In genomic region chr18:49001587-49001986, GRCh38 we compare ENCODE assay signal across 26 cellular contexts. TPM values are rescaled to one million over a fixed set of nuclear protein-coding genes. Genes with fewer than 3 reads are reported as not detected.
DNase-seq lines count a peak whose midpoint lies in the region; ATAC-seq, FAIRE-seq and TF ChIP-seq lines count a peak whose summit lies in the region.
"Had no signal": no experiment of that assay in that cellular context is flagged by ENCODE, and none has a peak within 500 bp of the region (broad histone marks: within the 10 kb centered on the region; RNA-seq: fewer than 3 reads in every experiment).

No MANE protein-coding gene starts in this region.

- no peak for TF ChIP-seq POLR2A in K562 (conservative IDR thresholded peaks at IDR 0.05)

- no peaks in the 10 kb centered on the region; a peak in 2 of 5 replicates for H3K9me3 Mint-ChIP-seq in H9
- H3K9me3 Mint-ChIP-seq: CD4-positive, alpha-beta T cell; HFFc6 had no signal

- no peak overlapping the region for H3K4me3 Mint-ChIP-seq in H9
- H3K4me3 Mint-ChIP-seq: CD4-positive, alpha-beta T cell; HFFc6 had no signal

- POLR2A ChIA-PET in K562 (lab: Yijun Ruan, JAX), result no interaction called here

- H2BK12ac ChIP-seq in H9 (ENCODE audit: insufficient read length, low read depth, low read length), result no peak overlapping the region
- H2BK12ac ChIP-seq in trophoblast cell (ENCODE audit: low read length), result no peak overlapping the region

- H3K36me3 ChIP-seq in K562 (ENCODE audit: control insufficient read depth, insufficient read depth, low read length) (no peaks in the 10 kb centered on the region), mesendoderm (ENCODE audit: control insufficient read depth, insufficient read depth, low read length) (no peaks in the 10 kb centered on the region), trophoblast cell (ENCODE audit: control insufficient read depth in 1 of 2, insufficient read depth in 2 of 2, low read length in 2 of 2) (no peaks in the 10 kb centered on the region)
- H3K36me3 ChIP-seq: BLaER1 treated with 17β-estradiol and CSF1 and Interleukin-3, amounts not matched to agents 10 nM and 100 nM; HAP-1; SJSA1 had no signal

- no peak overlapping the region for H3K14ac ChIP-seq in H9 (ENCODE audit: insufficient read depth, low read length)
- H3K14ac ChIP-seq in trophoblast cell (ENCODE audit: low read length), result no peak overlapping the region

- H4K8ac ChIP-seq in H9 (replicated peaks; ENCODE audit: insufficient read length, low read depth, low read length), result no peak overlapping the region
- H4K8ac ChIP-seq in mesendoderm (ENCODE audit: low read depth, low read length), result no peak overlapping the region
- no peak overlapping the region for H4K8ac ChIP-seq in trophoblast cell (ENCODE audit: low read depth, low read length)

- no peaks in the 10 kb centered on the region for H3K27me3 ChIP-seq in H9 (ENCODE audit: insufficient read depth, low read length)
- peaks cover 0 to 8% of the 10 kb centered on the region in 2 experiments; a peak in 2 of 5 replicates for H3K27me3 ChIP-seq in K562 (ENCODE audit: control insufficient read depth in 2 of 2, insufficient read depth in 2 of 2, low read length in 2 of 2)
- no peaks in the 10 kb centered on the region for H3K27me3 ChIP-seq in mesendoderm (ENCODE audit: insufficient read depth, low read length, poor library complexity)
- H3K27me3 ChIP-seq in trophoblast cell (ENCODE audit: insufficient read depth, low read length), result no peaks in the 10 kb centered on the region
- H3K27me3 ChIP-seq: BLaER1 treated with 17β-estradiol and CSF1 and Interleukin-3, amounts not matched to agents 10 nM and 100 nM; SJSA1 had no signal

- H3K9me1 ChIP-seq in K562 (ENCODE audit: control insufficient read depth, insufficient read depth, low read length), result no peaks in the 10 kb centered on the region

- H2AK5ac ChIP-seq in H9 (ENCODE audit: insufficient read length, low read length), result no peak overlapping the region
- H2AK5ac ChIP-seq in mesendoderm (ENCODE audit: low read length), result peak overlapping the region; percentile 76
- peak overlapping the region; percentile 4 for H2AK5ac ChIP-seq in trophoblast cell (ENCODE audit: low read length)

- peaks cover 29 to 30% of the 10 kb centered on the region in 2 experiments for H3K4me1 Mint-ChIP-seq in H9

- H4K20me1 ChIP-seq in H9 (ENCODE audit: control insufficient read depth, insufficient read depth, insufficient read length) (no peaks in the 10 kb centered on the region), K562 (replicated peaks; ENCODE audit: control insufficient read depth, insufficient read depth, low read length) (no peaks in the 10 kb centered on the region)

- H4K5ac ChIP-seq in H9 (ENCODE audit: insufficient read length, low read depth, low read length), result no peak overlapping the region
- H4K5ac ChIP-seq in mesendoderm (ENCODE audit: low read length), result no peak overlapping the region

- DNase-seq in H9 (no peak), K562 (ENCODE audit: extremely low read depth in 1 of 4, low spot score in 3 of 4) (no peak), mesendoderm (no peak), trophoblast cell (no peak), GM19240 (ENCODE audit: insufficient read length, low spot score) (no peak), NCI-H1417 treated with DMSO at 0.1 percent for 48 hours (lab: John Stamatoyannopoulos, UW) (no peak)
- DNase-seq: AML-193; CD4-positive, alpha-beta T cell; GM23248; HFFc6; Kasumi-1; NCI-H1105 treated with DMSO at 0.1 percent for 48 hours; NCI-H1694; NCI-H2029 treated with DMSO at 0.1 percent for 48 hours; NCI-H446 treated with DMSO at 0.1 percent for 48 hours; NCI-H526; NK-92 treated with Interleukin-12 subunit alpha and Interleukin-12 subunit beta, amount 100 ng/mL, for 24 hours; PC-3 had no signal

- H3K23me2 ChIP-seq in H9 (ENCODE audit: insufficient read length, low read depth, low read length, poor library complexity, severe bottlenecking), result no peaks in the 10 kb centered on the region

- H3K36me3 Mint-ChIP-seq in H9 (ENCODE audit: insufficient read depth in 1 of 3, low read depth in 3 of 3), result no peaks in the 10 kb centered on the region; a peak in 1 of 7 replicates

- H3K23ac ChIP-seq in H9 (ENCODE audit: insufficient read length, low read depth, low read length), result no peak overlapping the region
- H3K23ac ChIP-seq in mesendoderm (ENCODE audit: low read length), result no peak overlapping the region
- no peak overlapping the region for H3K23ac ChIP-seq in trophoblast cell (ENCODE audit: low read length)

- TF ChIP-seq CTCF in H9 (conservative IDR thresholded peaks at IDR 0.05) (no peak), K562 (IDR thresholded peaks at IDR 0.05 in 2 of 3, conservative IDR thresholded peaks at IDR 0.05 in 1 of 3; ENCODE audit: insufficient read depth in 2 of 3, low read depth in 1 of 3, low read length in 3 of 3) (no peak)

- ATAC-seq in K562, result no peak
- ATAC-seq in HG03095 (IDR thresholded peaks at IDR 0.05; ENCODE audit: unreplicated experiment), result no peak
- ATAC-seq: PC-3, Right ventricle myocardium inferior had no signal

- H2AFZ ChIP-seq in H9 (ENCODE audit: low read length), result no peak overlapping the region
- no peak overlapping the region for H2AFZ ChIP-seq in K562 (ENCODE audit: low read depth, low read length)
- H2AFZ ChIP-seq in trophoblast cell (ENCODE audit: insufficient read depth, low read length, poor library complexity), result no peak overlapping the region
- H2AFZ ChIP-seq: GM23248 had no signal

- no peak overlapping the region for H3K27ac ChIP-seq in H9 (ENCODE audit: insufficient read length, low read depth, low read length)
- H3K27ac ChIP-seq in K562 (ENCODE audit: extremely low read depth, low read depth, low read length), result no peak overlapping the region
- H3K27ac ChIP-seq in mesendoderm (ENCODE audit: low read depth, low read length), result no peak overlapping the region
- no peak overlapping the region for H3K27ac ChIP-seq in trophoblast cell (ENCODE audit: low read depth, low read length)
- H3K27ac ChIP-seq: GM23248, SJSA1 had no signal

- H3K27me3 Mint-ChIP-seq in H9 (ENCODE audit: low read depth), result peaks cover 3% of the 10 kb centered on the region
- H3K27me3 Mint-ChIP-seq: CD4-positive, alpha-beta T cell had no signal

- no peak overlapping the region for H4K91ac ChIP-seq in H9 (ENCODE audit: insufficient read length, low read depth, low read length)
- peak overlapping the region; percentile 15 for H4K91ac ChIP-seq in trophoblast cell (ENCODE audit: low read depth, low read length)

- no peak overlapping the region for H4K12ac ChIP-seq in trophoblast cell (ENCODE audit: low read depth, low read length)

- FAIRE-seq in K562 (lab: Jason Lieb, UNC), result no peak
- FAIRE-seq: A204.1, D721Med, GM19239 had no signal

- in situ Hi-C loops in K562 (cut with MboI), result no loop called here

- no peak overlapping the region for H3K4me3 ChIP-seq in K562
- no peak overlapping the region for H3K4me3 ChIP-seq in mesendoderm (ENCODE audit: low read length)
- H3K4me3 ChIP-seq in trophoblast cell (ENCODE audit: low read depth, low read length), result no peak overlapping the region
- H3K4me3 ChIP-seq: BLaER1 treated with 17β-estradiol and CSF1 and Interleukin-3, amounts not matched to agents 10 nM and 100 nM; GM23248; HAP-1; SJSA1 had no signal

- H3K9ac ChIP-seq in H9 (ENCODE audit: extremely low read depth, insufficient read length, low read length) (no peak overlapping the region), K562 (ENCODE audit: insufficient read depth in 1 of 2, low read depth in 2 of 2, low read length in 2 of 2) (no peak overlapping the region), mesendoderm (ENCODE audit: low read length) (no peak overlapping the region), trophoblast cell (ENCODE audit: low read length) (no peak overlapping the region)
- H3K9ac ChIP-seq: GM23248 had no signal

- H3K56ac ChIP-seq in H9 (ENCODE audit: insufficient read length, low read depth, low read length), result no peak overlapping the region
- no peak overlapping the region for H3K56ac ChIP-seq in mesendoderm (ENCODE audit: low read length)

- no peak for TF ChIP-seq EP300 in K562 (IDR thresholded peaks at IDR 0.05; ENCODE audit: low read length)

- TF ChIP-seq RAD21 in K562 (CRISPR knock-in tag; conservative IDR thresholded peaks at IDR 0.05 in 1 of 2, IDR thresholded peaks at IDR 0.05 in 1 of 2), result no peak

- H3K18ac ChIP-seq in H9 (ENCODE audit: insufficient read length, low read depth, low read length) (no peak overlapping the region), mesendoderm (ENCODE audit: low read length) (no peak overlapping the region), trophoblast cell (ENCODE audit: low read length) (no peak overlapping the region)

- intact Hi-C loops in K562 (cut with micrococcal nuclease), result no loop called here

- no peaks in the 10 kb centered on the region for H3K9me3 ChIP-seq in H9 (ENCODE audit: control insufficient read depth, low read depth, low read length)
- H3K9me3 ChIP-seq in K562 (replicated peaks; ENCODE audit: control insufficient read depth, insufficient read depth, low read depth, low read length), result no peaks in the 10 kb centered on the region
- H3K9me3 ChIP-seq in trophoblast cell (ENCODE audit: insufficient read depth, low read depth, low read length), result no peaks in the 10 kb centered on the region
- H3K9me3 ChIP-seq: BLaER1 treated with 17β-estradiol and CSF1 and Interleukin-3, amounts not matched to agents 10 nM and 100 nM; HAP-1; SJSA1 had no signal

- H3K4ac ChIP-seq in H9 (ENCODE audit: low read depth, low read length) (no peak overlapping the region), mesendoderm (ENCODE audit: low read depth, low read length) (no peak overlapping the region), trophoblast cell (ENCODE audit: low read depth, low read length) (no peak overlapping the region)

- H3K79me2 ChIP-seq in H9 (ENCODE audit: insufficient read depth, low read length), result no peaks in the 10 kb centered on the region
- H3K79me2 ChIP-seq in K562 (ENCODE audit: control insufficient read depth, insufficient read depth, low read length), result no peaks in the 10 kb centered on the region
- no peaks in the 10 kb centered on the region for H3K79me2 ChIP-seq in mesendoderm (ENCODE audit: control insufficient read depth, insufficient read depth, low read length)
- no peaks in the 10 kb centered on the region for H3K79me2 ChIP-seq in trophoblast cell (ENCODE audit: control insufficient read depth, insufficient read depth, low read length, poor library complexity)

- H3K4me2 ChIP-seq in H9 (ENCODE audit: insufficient read depth, insufficient read length, low read length) (no peak overlapping the region), K562 (ENCODE audit: insufficient read depth, low read length) (no peak overlapping the region), mesendoderm (ENCODE audit: low read length) (no peak overlapping the region), trophoblast cell (ENCODE audit: low read length) (no peak overlapping the region)
- H3K4me2 ChIP-seq: BLaER1 treated with 17β-estradiol and CSF1 and Interleukin-3, amounts not matched to agents 10 nM and 100 nM had no signal

- H2BK5ac ChIP-seq in H9 (ENCODE audit: insufficient read length, low read length) (no peak overlapping the region), mesendoderm (ENCODE audit: low read length) (no peak overlapping the region), trophoblast cell (ENCODE audit: low read depth, low read length, poor library complexity) (no peak overlapping the region)

- peak overlapping the region in 2 of 3 experiments; percentile 49 to 84; a peak in 2 of 7 replicates for H3K27ac Mint-ChIP-seq in H9
- H3K27ac Mint-ChIP-seq: CD4-positive, alpha-beta T cell; HFFc6 had no signal

- WGBS in H9 (ENCODE audit: extremely low coverage, insufficient read length, low lambda C conversion rate), result no CpG with 5 or more reads among the region's 4 CpGs
- 6% methylated on average over 3 of the region's 4 CpGs for WGBS in K562 (ENCODE audit: insufficient coverage, low coverage, missing lambda C conversion rate)
- no CpG with 5 or more reads among the region's 4 CpGs for WGBS in mesendoderm (ENCODE audit: extremely low coverage, insufficient coverage, low lambda C conversion rate)
- whole genome bisulfite sequencing in trophoblast cell (ENCODE audit: extremely low coverage, insufficient coverage, insufficient read length), result no CpG with 5 or more reads among the region's 4 CpGs

- no peak overlapping the region for H2BK120ac ChIP-seq in H9 (ENCODE audit: low read depth, low read length, poor library complexity, severe bottlenecking)
- no peak overlapping the region for H2BK120ac ChIP-seq in mesendoderm (ENCODE audit: low read depth, low read length)
- no peak overlapping the region for H2BK120ac ChIP-seq in trophoblast cell (ENCODE audit: insufficient read depth, low read length, poor library complexity)

- BruUV-seq in K562 (replicated peaks; lab: Mats Ljungman, UMichigan), result no TSS peak

- H2BK20ac ChIP-seq in H9 (ENCODE audit: low read depth, low read length, poor library complexity, severe bottlenecking), result no peak overlapping the region

- H3T11ph ChIP-seq in H9 (ENCODE audit: low read length), result no peak overlapping the region

- no peaks in the 10 kb centered on the region for H3K79me1 ChIP-seq in H9 (ENCODE audit: insufficient read depth, low read depth, low read length, poor library complexity, severe bottlenecking)
- no peaks in the 10 kb centered on the region for H3K79me1 ChIP-seq in mesendoderm (ENCODE audit: low read length)
- peaks cover 20% of the 10 kb centered on the region for H3K79me1 ChIP-seq in trophoblast cell (ENCODE audit: low read length)

- H3K4me1 ChIP-seq in H9 (ENCODE audit: insufficient read depth, low read length) (peaks cover 2% of the 10 kb centered on the region; the same call in 1 of the 2 replicates), K562 (replicated peaks in 1 of 2; ENCODE audit: control insufficient read depth in 2 of 2, insufficient read depth in 2 of 2, low read length in 2 of 2) (peaks cover 9 to 16% of the 10 kb centered on the region in 2 experiments; a peak in 4 of 5 replicates), mesendoderm (ENCODE audit: control insufficient read depth, low read depth, low read length) (peaks cover 8% of the 10 kb centered on the region), trophoblast cell (ENCODE audit: control insufficient read depth in 1 of 2, insufficient read depth in 2 of 2, low read length in 2 of 2) (peaks cover 20% of the 10 kb centered on the region in 2 experiments)

- H2BK15ac ChIP-seq in H9 (ENCODE audit: low read depth, low read length) (no peak overlapping the region), mesendoderm (replicated peaks; ENCODE audit: low read depth) (no peak overlapping the region)

- CTCF ChIA-PET in K562 (lab: Yijun Ruan, JAX; ENCODE audit: low intra/inter-chr PET ratio), result no interaction called here

RNA-seq across cellular contexts. Expression of gene SMAD7, which starts 50.8 kb away (rescaled TPM):
- 27.7 and 29.4 TPM in 2 replicates for total RNA-seq in H9 (2021)
- 2.6 and 6.2 TPM in 2 replicates for total RNA-seq in K562 (2011; cell fraction: chromatin; rRNA removed; ENCODE audit: low replicate concordance)
- total RNA-seq in K562 (2011; cell fraction: nucleolus; rRNA removed), result 3.9 and 7.0 TPM in 2 replicates
- total RNA-seq in K562 (2011; cell fraction: nucleoplasm; rRNA removed), result 3.3 and 4.1 TPM in 2 replicates
- total RNA-seq in K562 (2014; rRNA removed), result 2.9 and 3.0 TPM in 2 replicates
- 1.1 and 1.3 TPM in 2 replicates for total RNA-seq in K562 (2014; rRNA removed; fragmentation: Illumina TruSeq; extraction: Trizol)
- total RNA-seq in K562 (2015; rRNA removed; fragmentation: Illumina TruSeq; extraction: Trizol), result 0.90 and 0.94 TPM in 2 replicates
- 2.1 and 2.5 TPM in 2 replicates for total RNA-seq in K562 (2021)
- polyA plus RNA-seq in K562 (2011; rRNA removed), result 1.8 TPM in 2 replicates
- polyA plus RNA-seq in K562 (2011; cell fraction: cytosol; rRNA removed), result 3.3 and 3.7 TPM in 2 replicates
- 4.6 and 5.7 TPM in 2 replicates for polyA plus RNA-seq in K562 (2011; cell fraction: nucleus; rRNA removed)
- 1.7 and 4.1 TPM in 2 replicates for polyA plus RNA-seq in K562 (2012)
- polyA plus RNA-seq in K562 (2014; fragmentation: Illumina TruSeq; extraction: Trizol), result 1.4 and 1.6 TPM in 2 replicates
- polyA plus RNA-seq in K562 (2014; fragmentation: Nextera tagmentation; extraction: Ambion mirVana), result under 1 TPM; 0.13 to 0.23 TPM
- polyA plus RNA-seq in K562 (2014; rRNA removed), result 1.8 and 2.9 TPM in 2 replicates
- polyA minus RNA-seq in K562 (2011; rRNA and poly(A)+ RNA removed), result 3.4 and 3.7 TPM in 2 replicates
- 2.0 and 4.6 TPM in 2 replicates for polyA minus RNA-seq in K562 (2011; cell fraction: cytosol; rRNA and poly(A)+ RNA removed)
- polyA minus RNA-seq in K562 (2011; cell fraction: nucleus; rRNA and poly(A)+ RNA removed), result 3.8 and 4.7 TPM in 2 replicates
- polyA plus RNA-seq in mesendoderm (2013, experiment 1 of 2), result 25.8 TPM
- 23.8 TPM for polyA plus RNA-seq in mesendoderm (2013, experiment 2 of 2)
- 108 and 116 TPM in 2 replicates for polyA plus RNA-seq in trophoblast cell (2013)
